22 cellular contexts compared by ENCODE assay signal in genomic region chr12:79021021-79021420, GRCh38.
"Had no signal": no experiment of that assay in that cellular context is flagged by ENCODE, and none has a peak within 500 bp of the region (broad histone marks: within the 10 kb centered on the region; RNA-seq: fewer than 3 reads in every experiment).

No MANE protein-coding gene starts in this region.

- H3K4me1 Mint-ChIP-seq: endodermal cell had no signal

- DNase-seq: colonic mucosa; cortex of kidney; dermis blood vessel endothelial cell; dorsolateral prefrontal cortex; effector CD4-positive, alpha-beta T cell; effector CD8-positive, alpha-beta T cell; effector memory CD4-positive, alpha-beta T cell; effector memory CD8-positive, alpha-beta T cell; endodermal cell; erythroblast; esophagus squamous epithelium; foreskin fibroblast; foreskin keratinocyte; foreskin melanocyte; gastrocnemius medialis; glutamatergic neuron; head of caudate nucleus; heart left ventricle; heart right ventricle had no signal

- H3K27me3 Mint-ChIP-seq: dendritic cell treated with granulocyte-macrophage colony-stimulating factor and Interleukin-4, amounts not matched to agents 40 ng/mL and 50 ng/mL, for 4 days; effector memory CD8-positive, alpha-beta T cell had no signal

- H3K4me3 Mint-ChIP-seq: dendritic cell treated with granulocyte-macrophage colony-stimulating factor and Interleukin-4, amounts not matched to agents 40 ng/mL and 50 ng/mL, for 4 days; effector memory CD8-positive, alpha-beta T cell; endodermal cell had no signal

- ATAC-seq: effector memory CD8-positive, alpha-beta T cell; esophagus mucosa; foreskin keratinocyte; gastrocnemius medialis; gastroesophageal sphincter; heart left ventricle; heart right ventricle had no signal

- H3K27ac Mint-ChIP-seq: dendritic cell treated with granulocyte-macrophage colony-stimulating factor and Interleukin-4, amounts not matched to agents 40 ng/mL and 50 ng/mL, for 4 days; effector memory CD8-positive, alpha-beta T cell; endodermal cell had no signal
